Comparison of ENCODE assay signal across 25 cellular contexts in genomic region chr13:43016226-43016625, GRCh38.
"Had no signal": no experiment of that assay in that cellular context is flagged by ENCODE, and none has a peak within 500 bp of the region (broad histone marks: within the 10 kb centered on the region; RNA-seq: fewer than 3 reads in every experiment).

No MANE protein-coding gene starts in this region.

- H3K9ac ChIP-seq: KMS-11 had no signal

- H3K4me1 ChIP-seq: SJSA1 had no signal

- H3K36me3 ChIP-seq: SJSA1 had no signal

- H3K27me3 ChIP-seq: SJSA1 had no signal

- DNase-seq: Kasumi-1, MM.1S, NCI-H1105, NCI-H1417, NCI-H1436 treated with DMSO at 0.1 percent for 48 hours, NCI-H1694, NCI-H187 treated with DMSO at 0.1 percent for 48 hours, NCI-H2029 treated with DMSO at 0.1 percent for 48 hours, NCI-H2171, NCI-H226, NCI-H446, NCI-H510A, NCI-H524 treated with DMSO at 0.1 percent for 48 hours, NCI-H69, NCI-H774, Right ventricle myocardium superior, RPMI8226, SIG-M5 had no signal

- H3K27ac ChIP-seq: HL-60, KMS-11, SJSA1, SK-N-MC had no signal

- FAIRE-seq: HTR-8/SVneo, K562, RCC 7860 had no signal

- H3K4me3 ChIP-seq: K562, SJSA1, SK-N-MC had no signal

- H3K4me2 ChIP-seq: KMS-11 had no signal

- H3K9me3 ChIP-seq: SJSA1 had no signal
